Comparison of ENCODE assay signal across 19 cellular contexts in genomic region chr12:31872831-31873604, GRCh38.
DNase-seq lines count a peak whose midpoint lies in the region; ATAC-seq and TF ChIP-seq lines count a peak whose summit lies in the region.
"Had no signal": no experiment of that assay in that cellular context is flagged by ENCODE, and none has a peak within 500 bp of the region (broad histone marks: within the 10 kb centered on the region; RNA-seq: fewer than 3 reads in every experiment).

No MANE protein-coding gene starts in this region.

- intact Hi-C loops in CD4-positive, alpha-beta memory T cell (cut with micrococcal nuclease), result no loop called here

- TF ChIP-seq CTCF in WERI-Rb-1 (IDR thresholded peaks at IDR 0.05; ENCODE audit: low read depth, low read length), result no peak
- no peak for TF ChIP-seq CTCF in GM10248 (IDR thresholded peaks at IDR 0.05; ENCODE audit: control extremely low read depth, extremely low read depth, low read depth, missing control alignments)

- H3K9me3 ChIP-seq in CD4-positive, alpha-beta memory T cell (ENCODE audit: control insufficient read depth in 1 of 2, low read length in 2 of 2), result no peaks in the 10 kb centered on the region
- no peaks in the 10 kb centered on the region for H3K9me3 ChIP-seq in WERI-Rb-1 (ENCODE audit: severe bottlenecking)
- H3K9me3 ChIP-seq: uterus had no signal

- no peaks in the 10 kb centered on the region for H3K27me3 Mint-ChIP-seq in T-helper 1 cell treated with Interleukin-12 subunit alpha and Interleukin-12 subunit beta and Interleukin-4 antibody, amounts not matched to agents 30 μg/mL and 1 μg/mL, for 36 hours (ENCODE audit: low read depth)
- no peaks in the 10 kb centered on the region for H3K27me3 Mint-ChIP-seq in CD4-positive, alpha-beta memory T cell
- H3K27me3 Mint-ChIP-seq in naive B cell, result no peaks in the 10 kb centered on the region

- H3K36me3 ChIP-seq in CD4-positive, alpha-beta memory T cell (ENCODE audit: insufficient read depth, low read length), result no peaks in the 10 kb centered on the region
- H3K36me3 ChIP-seq in WERI-Rb-1, result no peaks in the 10 kb centered on the region
- H3K36me3 ChIP-seq: uterus had no signal

- ATAC-seq in naive B cell (ENCODE audit: low read depth in 2 of 2) (no peak), GM21786 (IDR thresholded peaks at IDR 0.05; ENCODE audit: unreplicated experiment) (no peak)
- ATAC-seq: SK-N-SH treated with all-trans-retinoic acid at 6 μM for 48 hours had no signal

- peaks cover 25% of the 10 kb centered on the region for H3K9me3 Mint-ChIP-seq in T-helper 1 cell treated with Interleukin-12 subunit alpha and Interleukin-12 subunit beta and Interleukin-4 antibody, amounts not matched to agents 30 μg/mL and 1 μg/mL, for 36 hours
- H3K9me3 Mint-ChIP-seq in CD4-positive, alpha-beta memory T cell, result peaks cover 0 to 13% (median 4%) of the 10 kb centered on the region in 8 donors
- peaks cover 0 to 3% (median 0%) of the 10 kb centered on the region in 7 donors for H3K9me3 Mint-ChIP-seq in naive B cell

- H3K4me3 ChIP-seq in CD4-positive, alpha-beta memory T cell (ENCODE audit: low read length in 2 of 2), result no peak overlapping the region
- peak overlapping the region; percentile 2 for H3K4me3 ChIP-seq in WERI-Rb-1 (ENCODE audit: low read depth, low read length)
- H3K4me3 ChIP-seq: dorsolateral prefrontal cortex, uterus had no signal

- no peaks in the 10 kb centered on the region for H3K27me3 ChIP-seq in CD4-positive, alpha-beta memory T cell (ENCODE audit: insufficient read depth, low read length)
- H3K27me3 ChIP-seq in WERI-Rb-1 (ENCODE audit: insufficient read depth, low read depth, severe bottlenecking), result no peaks in the 10 kb centered on the region
- H3K27me3 ChIP-seq: dorsolateral prefrontal cortex, uterus had no signal

- POLR2A ChIA-PET in CD4-positive, alpha-beta memory T cell (lab: Charles Lee; ENCODE audit: partially characterized antibody), result interaction anchor here (1.3 to 6.1 kb wide), 4 partner anchors 17 to 88 kb away, joined by 5 to 44 read pairs (median 8); no protein-coding TSS in a partner anchor
- POLR2A ChIA-PET in GM10248 (lab: Yijun Ruan, JAX), result interaction anchor here (0.5 kb wide), 1 partner anchor 31 kb away, joined by 7 read pairs; no protein-coding TSS in a partner anchor

- H3K4me1 ChIP-seq in CD4-positive, alpha-beta memory T cell (ENCODE audit: insufficient read depth, low read length), result peaks cover 29% of the 10 kb centered on the region
- H3K4me1 ChIP-seq: uterus had no signal

- H3K4me3 Mint-ChIP-seq in T-helper 1 cell treated with Interleukin-12 subunit alpha and Interleukin-12 subunit beta and Interleukin-4 antibody, amounts not matched to agents 30 μg/mL and 1 μg/mL, for 36 hours, result no peak overlapping the region
- peak overlapping the region in 1 of 8 donors; percentile 31 for H3K4me3 Mint-ChIP-seq in CD4-positive, alpha-beta memory T cell
- H3K4me3 Mint-ChIP-seq in naive B cell, result peak overlapping the region in 6 of 8 donors; percentile 12 to 89 (median 44)
- H3K4me3 Mint-ChIP-seq: mesothelial cell of epicardium had no signal

- peaks cover 22% of the 10 kb centered on the region for H3K4me1 Mint-ChIP-seq in T-helper 1 cell treated with Interleukin-12 subunit alpha and Interleukin-12 subunit beta and Interleukin-4 antibody, amounts not matched to agents 30 μg/mL and 1 μg/mL, for 36 hours (ENCODE audit: low read depth)
- H3K4me1 Mint-ChIP-seq in CD4-positive, alpha-beta memory T cell, result peaks cover 26 to 54% (median 39%) of the 10 kb centered on the region in 4 donors
- peaks cover 66 to 86% (median 67%) of the 10 kb centered on the region in 3 donors for H3K4me1 Mint-ChIP-seq in naive B cell

- CTCF ChIA-PET in CD4-positive, alpha-beta memory T cell (lab: Charles Lee; ENCODE audit: partially characterized antibody), result interaction anchor here (1.3 to 2.1 kb wide), 2 partner anchors 18 to 57 kb away, joined by 5 to 8 read pairs; no protein-coding TSS in a partner anchor
- CTCF ChIA-PET in GM10248 (lab: Yijun Ruan, JAX), result interaction anchor here (1.4 kb wide), 1 partner anchor 11 kb away, joined by 3 read pairs; no protein-coding TSS in a partner anchor

- no peak for DNase-seq in T-helper 1 cell
- no peak for DNase-seq in CD4-positive, alpha-beta memory T cell
- DNase-seq in WERI-Rb-1, result peak; percentile 75
- no peak for DNase-seq in naive B cell
- no peak for DNase-seq in hepatic stellate cell (ENCODE audit: low spot score)
- no peak for DNase-seq in GM10248 (ENCODE audit: extremely low spot score)
- DNase-seq: activated CD4-positive, alpha-beta T cell treated with anti-CD3 and anti-CD28 coated beads, Interleukin-2, amount 50 U/mL, for 4 hours; amniotic stem cell; DMS79; kidney glomerular epithelial cell; MM.1S; NCI-H1694 treated with DMSO at 0.1 percent for 48 hours; uterus had no signal

- peak overlapping the region; percentile 27 for H3K27ac Mint-ChIP-seq in T-helper 1 cell treated with Interleukin-12 subunit alpha and Interleukin-12 subunit beta and Interleukin-4 antibody, amounts not matched to agents 30 μg/mL and 1 μg/mL, for 36 hours
- H3K27ac Mint-ChIP-seq in CD4-positive, alpha-beta memory T cell, result peak overlapping the region; percentile 30 to 86 (median 56)
- peak overlapping the region; percentile 90 to 100 (median 100) for H3K27ac Mint-ChIP-seq in naive B cell
- H3K27ac Mint-ChIP-seq: mesothelial cell of epicardium had no signal

- no peak overlapping the region for H3K27ac ChIP-seq in CD4-positive, alpha-beta memory T cell (ENCODE audit: low read depth, low read length)
- peak overlapping the region; percentile 85 for H3K27ac ChIP-seq in WERI-Rb-1
- H3K27ac ChIP-seq: dorsolateral prefrontal cortex, HL-60, uterus had no signal

- H3K36me3 Mint-ChIP-seq in T-helper 1 cell treated with Interleukin-12 subunit alpha and Interleukin-12 subunit beta and Interleukin-4 antibody, amounts not matched to agents 30 μg/mL and 1 μg/mL, for 36 hours (ENCODE audit: low read depth), result peaks cover 31% of the 10 kb centered on the region
- peaks cover 5 to 6% of the 10 kb centered on the region in 2 donors for H3K36me3 Mint-ChIP-seq in CD4-positive, alpha-beta memory T cell
- H3K36me3 Mint-ChIP-seq in naive B cell, result peaks cover 26 to 41% of the 10 kb centered on the region in 2 donors

Comparison
In these comparisons a context has a peak if more than half of its experiments do, and no peak if none do; other contexts are left out.
1. H3K27ac Mint-ChIP-seq: peak in every context shown above with its lines; median percentile 100 in naive B cell; 56 in CD4-positive, alpha-beta memory T cell; 27 in T-helper 1 cell treated with Interleukin-12 subunit alpha and Interleukin-12 subunit beta and Interleukin-4 antibody, amounts not matched to agents 30 μg/mL and 1 μg/mL, for 36 hours.